Comparison of ENCODE assay signal across 21 cellular contexts in the genomic region with DNA sequence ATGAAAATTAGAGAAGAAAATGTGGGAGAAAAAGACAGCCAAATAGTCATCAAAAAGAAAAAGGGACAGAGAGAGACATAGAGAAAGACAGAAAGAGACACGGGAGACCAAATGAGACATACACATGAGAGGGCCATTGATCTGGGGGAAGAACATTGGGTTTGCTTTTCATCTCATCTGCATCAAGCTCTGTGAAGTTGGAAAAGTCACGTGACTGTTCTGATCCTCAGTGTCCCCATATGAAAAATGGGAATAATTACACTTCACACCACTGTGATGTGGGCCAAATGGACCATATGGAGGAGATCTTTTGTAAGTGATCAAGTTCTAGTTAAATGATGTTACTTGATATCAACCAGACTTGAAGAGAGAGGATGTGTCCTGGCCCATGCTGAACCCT.
"Had no signal": no experiment of that assay in that cellular context is flagged by ENCODE, and none has a peak within 500 bp of the region (broad histone marks: within the 10 kb centered on the region; RNA-seq: fewer than 3 reads in every experiment).

No MANE protein-coding gene starts in this region.

- H3K4me1 Mint-ChIP-seq: T-cell had no signal

- H3K4me3 Mint-ChIP-seq: T-cell had no signal

- H3K9me3 ChIP-seq: SK-N-SH had no signal

- H3K27ac ChIP-seq: KMS-11, RWPE1 had no signal

- H3K27ac Mint-ChIP-seq: T-cell had no signal

- DNase-seq: IMR-90; Kasumi-1; NCI-H1092 treated with DMSO at 0.1 percent for 48 hours; NCI-H1436; NCI-H187; NCI-H2029; NCI-H2081 treated with DMSO at 0.1 percent for 48 hours; NCI-H226; NCI-H446; NCI-H510A; NCI-H524 treated with DMSO at 0.1 percent for 48 hours; NCI-H774; NK-92 treated with Interleukin-12 subunit alpha and Interleukin-12 subunit beta, amount 100 ng/mL, for 24 hours; PC-3; SHP77; SK-N-SH; SW 1271; T-cell had no signal

- H3K9ac ChIP-seq: KMS-11, SK-N-SH had no signal

- H3K4me2 ChIP-seq: KMS-11, SK-N-SH had no signal

- ATAC-seq: Panc1, PC-3, T-cell had no signal

- H3K36me3 Mint-ChIP-seq: T-cell had no signal
